In genomic region chr2:210475726-210476125, GRCh38 we compare ENCODE assay signal across 8 cellular contexts. TPM values are rescaled to one million over a fixed set of nuclear protein-coding genes. Genes with fewer than 3 reads are reported as not detected.
A peak's percentile ranks its signal among the peaks of the same experiment; 100 is the strongest.
DNase-seq lines count a peak whose midpoint lies in the region; ATAC-seq and TF ChIP-seq lines count a peak whose summit lies in the region.

No MANE protein-coding gene starts in this region.

- H3K27me3 ChIP-seq in MG63, result no peaks in the 10 kb centered on the region

- ATAC-seq in natural killer cell treated with Interleukin-12 subunit alpha and Interleukin-12 subunit beta and Interleukin-15 and Interleukin-18, amount 100 ng/mL, for 72 hours, result no peak
- ATAC-seq in GM21529 (IDR thresholded peaks at IDR 0.05; ENCODE audit: unreplicated experiment) (no peak), GM21576 (IDR thresholded peaks at IDR 0.05; ENCODE audit: unreplicated experiment) (no peak), HG03520 (IDR thresholded peaks at IDR 0.05; ENCODE audit: unreplicated experiment) (no peak)

- TF ChIP-seq CTCF in C4-2B (conservative IDR thresholded peaks at IDR 0.05) (no peak), chondrocyte (IDR thresholded peaks at IDR 0.05) (no peak)

- H3K4me1 Mint-ChIP-seq in chondrocyte (ENCODE audit: low read depth), result peaks cover 30% of the 10 kb centered on the region
- H3K4me1 Mint-ChIP-seq in natural killer cell treated with Interleukin-12 subunit alpha and Interleukin-12 subunit beta and Interleukin-15 and Interleukin-18, amount 100 ng/mL, for 72 hours (ENCODE audit: low read depth in 2 of 2), result peaks cover 28 to 38% of the 10 kb centered on the region in 2 donors

- peak overlapping the region; percentile 67; the same call in 1 of the 2 replicates for H3K27ac ChIP-seq in C4-2B

- DNase-seq in MG63, result no peak
- no peak for DNase-seq in chondrocyte (ENCODE audit: low spot score)
- DNase-seq in natural killer cell treated with Interleukin-12 subunit alpha and Interleukin-12 subunit beta and Interleukin-15 and Interleukin-18, amount 100 ng/mL, for 72 hours (ENCODE audit: low spot score), result no peak
- no peak for DNase-seq in MV-4-11 (lab: John Stamatoyannopoulos, UW)

- H3K36me3 ChIP-seq in MG63, result peaks cover 20% of the 10 kb centered on the region

- no peaks in the 10 kb centered on the region for H3K9me3 Mint-ChIP-seq in chondrocyte (ENCODE audit: low read depth)
- H3K9me3 Mint-ChIP-seq in natural killer cell treated with Interleukin-12 subunit alpha and Interleukin-12 subunit beta and Interleukin-15 and Interleukin-18, amount 100 ng/mL, for 72 hours, result no peaks in the 10 kb centered on the region

- H3K27ac Mint-ChIP-seq in chondrocyte (ENCODE audit: unreplicated experiment), result peak overlapping the region; percentile 29
- peak overlapping the region; percentile 83 to 93 for H3K27ac Mint-ChIP-seq in natural killer cell treated with Interleukin-12 subunit alpha and Interleukin-12 subunit beta and Interleukin-15 and Interleukin-18, amount 100 ng/mL, for 72 hours

- H3K36me3 Mint-ChIP-seq in chondrocyte (ENCODE audit: low read depth), result peaks cover 8% of the 10 kb centered on the region
- H3K36me3 Mint-ChIP-seq in natural killer cell treated with Interleukin-12 subunit alpha and Interleukin-12 subunit beta and Interleukin-15 and Interleukin-18, amount 100 ng/mL, for 72 hours, result peaks cover 9% of the 10 kb centered on the region

- peak overlapping the region; percentile 54 for H3K4me3 Mint-ChIP-seq in chondrocyte (ENCODE audit: unreplicated experiment)
- peak overlapping the region; percentile 91 for H3K4me3 Mint-ChIP-seq in natural killer cell treated with Interleukin-12 subunit alpha and Interleukin-12 subunit beta and Interleukin-15 and Interleukin-18, amount 100 ng/mL, for 72 hours

- H3K27me3 Mint-ChIP-seq in chondrocyte (ENCODE audit: low read depth), result no peaks in the 10 kb centered on the region
- H3K27me3 Mint-ChIP-seq in natural killer cell treated with Interleukin-12 subunit alpha and Interleukin-12 subunit beta and Interleukin-15 and Interleukin-18, amount 100 ng/mL, for 72 hours, result no peaks in the 10 kb centered on the region

- no peaks in the 10 kb centered on the region for H3K9me3 ChIP-seq in MG63

- peak overlapping the region; percentile 72 for H3K4me3 ChIP-seq in MG63

RNA-seq across cellular contexts. Expression of gene LANCL1, which starts 0.8 kb away (rescaled TPM):
- total RNA-seq in MG63 (2014; rRNA removed; shearing (Covaris generic); ENCODE audit: low replicate concordance), result 47.5 and 70.8 TPM in 2 replicates
- 52.1 to 74.3 TPM (median 52.4 TPM) in 3 replicates for total RNA-seq in chondrocyte
- 10 to 100 TPM; 19.2 to 23.2 TPM for total RNA-seq in natural killer cell treated with Interleukin-12 subunit alpha and Interleukin-12 subunit beta and Interleukin-15 and Interleukin-18, amount 100 ng/mL, for 72 hours
